In the genomic region with DNA sequence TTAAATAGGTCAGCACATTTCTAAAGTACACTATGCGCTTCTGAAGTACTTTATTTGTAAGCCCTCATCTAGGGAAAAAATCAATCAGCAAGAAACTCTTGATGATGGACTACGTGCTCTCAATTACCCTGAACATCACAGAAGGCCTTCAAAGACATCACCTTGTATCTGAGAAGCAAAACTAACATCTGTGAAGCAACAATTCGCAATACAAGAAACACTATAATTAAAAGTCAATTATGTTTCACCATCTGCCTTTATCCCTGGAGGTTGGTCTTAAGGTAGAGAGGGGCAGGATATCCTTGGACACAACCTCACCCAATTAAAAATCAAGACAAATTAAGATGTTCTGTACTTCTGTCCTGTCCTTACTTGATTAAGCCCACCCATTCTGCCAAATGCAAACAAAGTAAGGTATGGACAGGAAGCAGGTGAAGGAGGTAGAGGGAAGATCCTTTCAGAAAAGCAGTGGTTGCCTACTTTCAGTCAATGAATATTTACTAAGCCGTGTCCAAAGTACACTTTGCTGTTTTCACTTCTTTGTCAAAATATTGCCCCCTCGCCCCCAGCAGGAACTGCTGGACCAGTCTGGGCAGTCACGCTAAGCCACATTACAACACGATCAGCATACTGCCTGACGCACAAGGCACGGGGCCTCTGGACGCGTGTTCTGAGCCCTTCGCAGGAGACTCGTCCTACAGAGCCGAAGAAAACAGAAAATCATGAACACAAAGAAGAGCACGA, we compare ENCODE assay signal across 8 cellular contexts. TPM values are rescaled to one million over a fixed set of nuclear protein-coding genes. Genes with fewer than 3 reads are reported as not detected.
DNase-seq lines count a peak whose midpoint lies in the region; ATAC-seq and TF ChIP-seq lines count a peak whose summit lies in the region.

No MANE protein-coding gene starts in this region.

- H3K27ac Mint-ChIP-seq in T-helper 1 cell treated with Interleukin-12 subunit alpha and Interleukin-12 subunit beta and Interleukin-4 antibody, amounts not matched to agents 30 μg/mL and 1 μg/mL, for 36 hours, result peak overlapping the region; percentile 93
- H3K27ac Mint-ChIP-seq in central memory CD8-positive, alpha-beta T cell (ENCODE audit: low read depth), result peak overlapping the region; percentile 92

- H3K27me3 ChIP-seq in KMS-11 (ENCODE audit: insufficient read depth, low read depth) (no peaks in the 10 kb centered on the region), kidney epithelial cell (ENCODE audit: control insufficient read depth, insufficient read depth, low read length) (no peaks in the 10 kb centered on the region)

- ATAC-seq in GM21723 (IDR thresholded peaks at IDR 0.05; ENCODE audit: unreplicated experiment), result peak; percentile 34
- ATAC-seq in central memory CD8-positive, alpha-beta T cell (replicated peaks; ENCODE audit: extremely low read depth, poor library complexity, severe bottlenecking), result peak; percentile 37

- peak overlapping the region; percentile 98 for H3K4me3 Mint-ChIP-seq in T-helper 1 cell treated with Interleukin-12 subunit alpha and Interleukin-12 subunit beta and Interleukin-4 antibody, amounts not matched to agents 30 μg/mL and 1 μg/mL, for 36 hours
- peak overlapping the region; percentile 87 for H3K4me3 Mint-ChIP-seq in central memory CD8-positive, alpha-beta T cell

- peak overlapping the region; percentile 96 for H2AFZ ChIP-seq in KMS-11 (ENCODE audit: low read depth)

- no peaks in the 10 kb centered on the region for H3K27me3 Mint-ChIP-seq in T-helper 1 cell treated with Interleukin-12 subunit alpha and Interleukin-12 subunit beta and Interleukin-4 antibody, amounts not matched to agents 30 μg/mL and 1 μg/mL, for 36 hours (ENCODE audit: low read depth)
- H3K27me3 Mint-ChIP-seq in central memory CD8-positive, alpha-beta T cell, result no peaks in the 10 kb centered on the region

- H3K36me3 ChIP-seq in KMS-11 (ENCODE audit: insufficient read depth) (no peaks in the 10 kb centered on the region), kidney epithelial cell (ENCODE audit: control insufficient read depth, insufficient read depth, low read length) (no peaks in the 10 kb centered on the region)

- peak; percentile 72 for DNase-seq in ELR (ENCODE audit: low read depth)
- DNase-seq in central memory CD8-positive, alpha-beta T cell (ENCODE audit: low spot score in 2 of 2), result no peak
- no peak for DNase-seq in kidney epithelial cell (ENCODE audit: low read depth)
- DNase-seq in stimulated activated CD4-positive, alpha-beta T cell treated with anti-CD3 and anti-CD28 coated beads, Interleukin-1b, Interleukin-23, amount 100 ng/mL, for 4 hours (ENCODE audit: low read depth in 2 of 2), result peak; percentile 15 to 23
- no peak for DNase-seq in GF-D8 (lab: John Stamatoyannopoulos, UW)

- TF ChIP-seq CTCF in KMS-11 (conservative IDR thresholded peaks at IDR 0.05; ENCODE audit: low read depth, low read length) (no peak), kidney epithelial cell (IDR thresholded peaks at IDR 0.05; ENCODE audit: insufficient read depth, low read length, poor library complexity, severe bottlenecking) (no peak)

- peaks cover 7% of the 10 kb centered on the region for H3K36me3 Mint-ChIP-seq in T-helper 1 cell treated with Interleukin-12 subunit alpha and Interleukin-12 subunit beta and Interleukin-4 antibody, amounts not matched to agents 30 μg/mL and 1 μg/mL, for 36 hours (ENCODE audit: low read depth)
- no peaks in the 10 kb centered on the region for H3K36me3 Mint-ChIP-seq in central memory CD8-positive, alpha-beta T cell (ENCODE audit: insufficient read depth)

- peak overlapping the region; percentile 79 for H3K4me3 ChIP-seq in KMS-11 (IDR thresholded peaks at IDR 0.05; ENCODE audit: insufficient read depth, low read depth, low read length)
- H3K4me3 ChIP-seq in kidney epithelial cell (ENCODE audit: low read depth, low read length), result peak overlapping the region; percentile 65

- H3K79me2 ChIP-seq in KMS-11 (ENCODE audit: insufficient read depth, low read depth), result peaks cover 17% of the 10 kb centered on the region; the same call in 1 of the 2 replicates

- no peaks in the 10 kb centered on the region for H4K20me1 ChIP-seq in KMS-11 (ENCODE audit: insufficient read depth)

- H3K9me3 Mint-ChIP-seq in T-helper 1 cell treated with Interleukin-12 subunit alpha and Interleukin-12 subunit beta and Interleukin-4 antibody, amounts not matched to agents 30 μg/mL and 1 μg/mL, for 36 hours, result no peaks in the 10 kb centered on the region
- no peaks in the 10 kb centered on the region for H3K9me3 Mint-ChIP-seq in central memory CD8-positive, alpha-beta T cell

- H3K4me1 Mint-ChIP-seq in T-helper 1 cell treated with Interleukin-12 subunit alpha and Interleukin-12 subunit beta and Interleukin-4 antibody, amounts not matched to agents 30 μg/mL and 1 μg/mL, for 36 hours (ENCODE audit: low read depth), result peaks cover 54% of the 10 kb centered on the region
- peaks cover 44% of the 10 kb centered on the region for H3K4me1 Mint-ChIP-seq in central memory CD8-positive, alpha-beta T cell

- H3K4me2 ChIP-seq in KMS-11, result peak overlapping the region; percentile 59

- peak overlapping the region; percentile 73 for H3K9ac ChIP-seq in KMS-11

- H3K27ac ChIP-seq in KMS-11, result peak overlapping the region; percentile 48

- H3K4me1 ChIP-seq in KMS-11 (ENCODE audit: low read depth, poor library complexity, severe bottlenecking), result peaks cover 26% of the 10 kb centered on the region

RNA-seq across cellular contexts. Expression of gene SLC19A2, which starts 0.9 kb away (rescaled TPM):
- 23.9 and 26.8 TPM in 2 replicates for total RNA-seq in kidney epithelial cell

RNA-seq across cellular contexts. Expression of gene CCDC181, which starts 57.6 kb away (rescaled TPM):
- 3.4 and 4.8 TPM in 2 replicates for total RNA-seq in kidney epithelial cell

Comparison
In these comparisons a context has a peak if more than half of its experiments do, and no peak if none do; other contexts are left out.
1. DNase-seq: peak in ELR (single experiment) and stimulated activated CD4-positive, alpha-beta T cell treated with anti-CD3 and anti-CD28 coated beads, Interleukin-1b, Interleukin-23, amount 100 ng/mL, for 4 hours (2 of 2); none in central memory CD8-positive, alpha-beta T cell (0 of 2), kidney epithelial cell (single experiment) and GF-D8 (single experiment).